1 cellular context compared by ENCODE assay signal in the genomic region with DNA sequence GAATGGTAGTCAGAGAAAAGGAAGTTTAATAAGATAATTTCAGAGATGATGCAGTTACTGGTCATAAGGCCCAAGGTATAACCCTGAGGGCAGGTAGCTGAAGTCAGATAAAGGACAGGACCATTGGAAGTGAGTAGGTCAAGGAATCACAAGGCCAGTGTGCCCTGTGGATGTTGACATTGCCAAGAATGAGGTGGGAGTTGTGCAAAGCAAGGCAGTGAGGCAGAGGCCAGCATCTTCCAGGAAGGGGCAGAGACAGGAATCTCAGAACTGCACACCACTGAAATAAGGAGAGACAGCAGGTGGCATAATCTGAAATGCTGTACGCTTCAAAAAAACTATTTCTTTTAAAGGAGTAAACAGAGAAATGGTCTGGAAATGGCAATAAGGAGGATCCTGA.
TF ChIP-seq lines count a peak whose summit lies in the region.

No MANE protein-coding gene starts in this region.

TF ChIP-seq in A549, 52 proteins besides CTCF, POLR2A, EP300 and RAD21 (continued from another document):
- TF ChIP-seq, protein P1, sequence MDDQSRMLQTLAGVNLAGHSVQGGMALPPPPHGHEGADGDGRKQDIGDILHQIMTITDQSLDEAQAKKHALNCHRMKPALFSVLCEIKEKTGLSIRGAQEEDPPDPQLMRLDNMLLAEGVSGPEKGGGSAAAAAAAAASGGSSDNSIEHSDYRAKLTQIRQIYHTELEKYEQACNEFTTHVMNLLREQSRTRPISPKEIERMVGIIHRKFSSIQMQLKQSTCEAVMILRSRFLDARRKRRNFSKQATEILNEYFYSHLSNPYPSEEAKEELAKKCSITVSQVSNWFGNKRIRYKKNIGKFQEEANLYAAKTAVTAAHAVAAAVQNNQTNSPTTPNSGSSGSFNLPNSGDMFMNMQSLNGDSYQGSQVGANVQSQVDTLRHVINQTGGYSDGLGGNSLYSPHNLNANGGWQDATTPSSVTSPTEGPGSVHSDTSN (IDR thresholded peaks at IDR 0.05): no peak
- TF ChIP-seq SMC3 (IDR thresholded peaks at IDR 0.05): no peak
- TF ChIP-seq RCOR1 (IDR thresholded peaks at IDR 0.05; ENCODE audit: low read depth, low read length): no peak
- TF ChIP-seq CHD4 (IDR thresholded peaks at IDR 0.05; ENCODE audit: borderline replicate concordance): no peak
- TF ChIP-seq NPAS2 (CRISPR knock-in tag; IDR thresholded peaks at IDR 0.05; ENCODE audit: borderline replicate concordance): no peak
- TF ChIP-seq ZFP36 (IDR thresholded peaks at IDR 0.05; ENCODE audit: borderline replicate concordance, partially characterized antibody): no peak
- TF ChIP-seq, protein P2, sequence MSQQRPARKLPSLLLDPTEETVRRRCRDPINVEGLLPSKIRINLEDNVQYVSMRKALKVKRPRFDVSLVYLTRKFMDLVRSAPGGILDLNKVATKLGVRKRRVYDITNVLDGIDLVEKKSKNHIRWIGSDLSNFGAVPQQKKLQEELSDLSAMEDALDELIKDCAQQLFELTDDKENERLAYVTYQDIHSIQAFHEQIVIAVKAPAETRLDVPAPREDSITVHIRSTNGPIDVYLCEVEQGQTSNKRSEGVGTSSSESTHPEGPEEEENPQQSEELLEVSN (IDR thresholded peaks at IDR 0.05; ENCODE audit: borderline replicate concordance, low read depth): no peak
- TF ChIP-seq BHLHE40 (IDR thresholded peaks at IDR 0.05; ENCODE audit: low read depth, low read length): no peak
- no peak for TF ChIP-seq TP53 (CRISPR knock-in tag; IDR thresholded peaks at IDR 0.05)
- no peak for TF ChIP-seq RFX5 (IDR thresholded peaks at IDR 0.05)
- TF ChIP-seq MYC (IDR thresholded peaks at IDR 0.05; ENCODE audit: borderline replicate concordance, low read length): no peak
- no peak for TF ChIP-seq PHF8 (IDR thresholded peaks at IDR 0.05; ENCODE audit: borderline replicate concordance, low read depth)
- TF ChIP-seq HEYL (CRISPR knock-in tag; IDR thresholded peaks at IDR 0.05): no peak
- TF ChIP-seq, protein P3, sequence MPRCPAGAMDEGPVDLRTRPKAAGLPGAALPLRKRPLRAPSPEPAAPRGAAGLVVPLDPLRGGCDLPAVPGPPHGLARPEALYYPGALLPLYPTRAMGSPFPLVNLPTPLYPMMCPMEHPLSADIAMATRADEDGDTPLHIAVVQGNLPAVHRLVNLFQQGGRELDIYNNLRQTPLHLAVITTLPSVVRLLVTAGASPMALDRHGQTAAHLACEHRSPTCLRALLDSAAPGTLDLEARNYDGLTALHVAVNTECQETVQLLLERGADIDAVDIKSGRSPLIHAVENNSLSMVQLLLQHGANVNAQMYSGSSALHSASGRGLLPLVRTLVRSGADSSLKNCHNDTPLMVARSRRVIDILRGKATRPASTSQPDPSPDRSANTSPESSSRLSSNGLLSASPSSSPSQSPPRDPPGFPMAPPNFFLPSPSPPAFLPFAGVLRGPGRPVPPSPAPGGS (IDR thresholded peaks at IDR 0.05): no peak
- no peak for TF ChIP-seq SREBF2 (IDR thresholded peaks at IDR 0.05)
- no peak for TF ChIP-seq GATA3 (IDR thresholded peaks at IDR 0.05; ENCODE audit: borderline replicate concordance)
- no peak for TF ChIP-seq ZSCAN20 (CRISPR knock-in tag; IDR thresholded peaks at IDR 0.05)
- TF ChIP-seq FOSL2 (IDR thresholded peaks at IDR 0.05): no peak
- TF ChIP-seq FOSL2 (CRISPR knock-in tag; IDR thresholded peaks at IDR 0.05): no peak
- no peak for TF ChIP-seq FOXS1 (CRISPR knock-in tag; IDR thresholded peaks at IDR 0.05)
